In the genomic region with DNA sequence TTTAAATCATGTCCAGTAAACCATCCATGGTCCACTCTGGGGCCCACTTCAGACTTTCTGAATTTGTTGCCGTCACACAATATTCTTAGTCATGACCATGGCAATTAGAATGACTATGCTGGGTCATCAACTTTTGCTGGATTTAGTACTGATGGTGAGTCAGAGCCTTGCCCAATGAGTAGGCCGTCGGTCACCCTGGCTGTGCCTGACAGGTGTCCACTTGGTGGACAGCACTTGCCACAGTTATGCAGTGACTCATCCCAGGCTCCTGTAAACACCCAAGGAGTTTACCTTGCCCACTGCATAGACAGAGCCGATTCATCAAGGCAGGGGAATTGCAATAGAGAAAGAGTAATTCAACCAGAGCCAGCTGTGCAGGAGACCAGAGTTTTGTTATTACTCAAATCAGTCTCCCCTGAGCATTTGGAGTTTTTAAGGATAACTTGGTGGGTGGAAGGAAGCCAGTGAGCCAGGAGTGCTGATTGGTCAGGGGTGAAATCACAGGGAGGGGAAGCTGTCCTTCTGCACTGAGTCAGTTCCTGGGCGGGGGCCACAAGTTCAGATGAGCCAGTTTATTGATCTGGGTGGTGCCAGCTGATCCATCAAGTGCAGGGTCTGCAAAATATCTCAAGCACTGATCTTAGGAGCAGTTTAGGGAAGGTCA, we compare ENCODE assay signal across 1 cellular context.
A peak's percentile ranks its signal among the peaks of the same experiment; 100 is the strongest.
TF ChIP-seq lines count a peak whose summit lies in the region.

No MANE protein-coding gene starts in this region.

TF ChIP-seq in SK-N-SH, 30 proteins besides CTCF, POLR2A, EP300 and RAD21 (continued from another document):
- TF ChIP-seq, protein P1, sequence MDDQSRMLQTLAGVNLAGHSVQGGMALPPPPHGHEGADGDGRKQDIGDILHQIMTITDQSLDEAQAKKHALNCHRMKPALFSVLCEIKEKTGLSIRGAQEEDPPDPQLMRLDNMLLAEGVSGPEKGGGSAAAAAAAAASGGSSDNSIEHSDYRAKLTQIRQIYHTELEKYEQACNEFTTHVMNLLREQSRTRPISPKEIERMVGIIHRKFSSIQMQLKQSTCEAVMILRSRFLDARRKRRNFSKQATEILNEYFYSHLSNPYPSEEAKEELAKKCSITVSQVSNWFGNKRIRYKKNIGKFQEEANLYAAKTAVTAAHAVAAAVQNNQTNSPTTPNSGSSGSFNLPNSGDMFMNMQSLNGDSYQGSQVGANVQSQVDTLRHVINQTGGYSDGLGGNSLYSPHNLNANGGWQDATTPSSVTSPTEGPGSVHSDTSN (IDR thresholded peaks at IDR 0.05): peak; percentile 86
- no peak for TF ChIP-seq TAF1 (IDR thresholded peaks at IDR 0.05; ENCODE audit: borderline replicate concordance, low read depth, low read length)
- TF ChIP-seq, protein P2, sequence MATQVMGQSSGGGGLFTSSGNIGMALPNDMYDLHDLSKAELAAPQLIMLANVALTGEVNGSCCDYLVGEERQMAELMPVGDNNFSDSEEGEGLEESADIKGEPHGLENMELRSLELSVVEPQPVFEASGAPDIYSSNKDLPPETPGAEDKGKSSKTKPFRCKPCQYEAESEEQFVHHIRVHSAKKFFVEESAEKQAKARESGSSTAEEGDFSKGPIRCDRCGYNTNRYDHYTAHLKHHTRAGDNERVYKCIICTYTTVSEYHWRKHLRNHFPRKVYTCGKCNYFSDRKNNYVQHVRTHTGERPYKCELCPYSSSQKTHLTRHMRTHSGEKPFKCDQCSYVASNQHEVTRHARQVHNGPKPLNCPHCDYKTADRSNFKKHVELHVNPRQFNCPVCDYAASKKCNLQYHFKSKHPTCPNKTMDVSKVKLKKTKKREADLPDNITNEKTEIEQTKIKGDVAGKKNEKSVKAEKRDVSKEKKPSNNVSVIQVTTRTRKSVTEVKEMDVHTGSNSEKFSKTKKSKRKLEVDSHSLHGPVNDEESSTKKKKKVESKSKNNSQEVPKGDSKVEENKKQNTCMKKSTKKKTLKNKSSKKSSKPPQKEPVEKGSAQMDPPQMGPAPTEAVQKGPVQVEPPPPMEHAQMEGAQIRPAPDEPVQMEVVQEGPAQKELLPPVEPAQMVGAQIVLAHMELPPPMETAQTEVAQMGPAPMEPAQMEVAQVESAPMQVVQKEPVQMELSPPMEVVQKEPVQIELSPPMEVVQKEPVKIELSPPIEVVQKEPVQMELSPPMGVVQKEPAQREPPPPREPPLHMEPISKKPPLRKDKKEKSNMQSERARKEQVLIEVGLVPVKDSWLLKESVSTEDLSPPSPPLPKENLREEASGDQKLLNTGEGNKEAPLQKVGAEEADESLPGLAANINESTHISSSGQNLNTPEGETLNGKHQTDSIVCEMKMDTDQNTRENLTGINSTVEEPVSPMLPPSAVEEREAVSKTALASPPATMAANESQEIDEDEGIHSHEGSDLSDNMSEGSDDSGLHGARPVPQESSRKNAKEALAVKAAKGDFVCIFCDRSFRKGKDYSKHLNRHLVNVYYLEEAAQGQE (IDR thresholded peaks at IDR 0.05; ENCODE audit: low read depth, low read length): no peak
- TF ChIP-seq, protein P3, sequence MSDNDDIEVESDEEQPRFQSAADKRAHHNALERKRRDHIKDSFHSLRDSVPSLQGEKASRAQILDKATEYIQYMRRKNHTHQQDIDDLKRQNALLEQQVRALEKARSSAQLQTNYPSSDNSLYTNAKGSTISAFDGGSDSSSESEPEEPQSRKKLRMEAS (IDR thresholded peaks at IDR 0.05; ENCODE audit: low read depth): no peak
- peak; percentile 48; the same call in 1 of the 2 replicates for TF ChIP-seq NFIC (IDR thresholded peaks at IDR 0.05; ENCODE audit: borderline replicate concordance)
- TF ChIP-seq RCOR1 (IDR thresholded peaks at IDR 0.05; ENCODE audit: low read length): no peak
- TF ChIP-seq POLR2AphosphoS5 (IDR thresholded peaks at IDR 0.05; ENCODE audit: low read depth, low read length): no peak
- TF ChIP-seq, protein P4, sequence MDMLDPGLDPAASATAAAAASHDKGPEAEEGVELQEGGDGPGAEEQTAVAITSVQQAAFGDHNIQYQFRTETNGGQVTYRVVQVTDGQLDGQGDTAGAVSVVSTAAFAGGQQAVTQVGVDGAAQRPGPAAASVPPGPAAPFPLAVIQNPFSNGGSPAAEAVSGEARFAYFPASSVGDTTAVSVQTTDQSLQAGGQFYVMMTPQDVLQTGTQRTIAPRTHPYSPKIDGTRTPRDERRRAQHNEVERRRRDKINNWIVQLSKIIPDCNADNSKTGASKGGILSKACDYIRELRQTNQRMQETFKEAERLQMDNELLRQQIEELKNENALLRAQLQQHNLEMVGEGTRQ (IDR thresholded peaks at IDR 0.05; ENCODE audit: borderline replicate concordance, low read depth, low read length): no peak
- TF ChIP-seq, protein P5, sequence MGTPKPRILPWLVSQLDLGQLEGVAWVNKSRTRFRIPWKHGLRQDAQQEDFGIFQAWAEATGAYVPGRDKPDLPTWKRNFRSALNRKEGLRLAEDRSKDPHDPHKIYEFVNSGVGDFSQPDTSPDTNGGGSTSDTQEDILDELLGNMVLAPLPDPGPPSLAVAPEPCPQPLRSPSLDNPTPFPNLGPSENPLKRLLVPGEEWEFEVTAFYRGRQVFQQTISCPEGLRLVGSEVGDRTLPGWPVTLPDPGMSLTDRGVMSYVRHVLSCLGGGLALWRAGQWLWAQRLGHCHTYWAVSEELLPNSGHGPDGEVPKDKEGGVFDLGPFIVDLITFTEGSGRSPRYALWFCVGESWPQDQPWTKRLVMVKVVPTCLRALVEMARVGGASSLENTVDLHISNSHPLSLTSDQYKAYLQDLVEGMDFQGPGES (IDR thresholded peaks at IDR 0.05; ENCODE audit: low read depth, low read length): no peak
- TF ChIP-seq YY1 (IDR thresholded peaks at IDR 0.05; ENCODE audit: low read depth): no peak
- TF ChIP-seq GATA2 (CRISPR knock-in tag; IDR thresholded peaks at IDR 0.05): no peak
- peak; percentile 68 for TF ChIP-seq JUND (IDR thresholded peaks at IDR 0.05)
- no peak for TF ChIP-seq EZH2phosphoT487 (IDR thresholded peaks at IDR 0.05; ENCODE audit: borderline replicate concordance, low read depth)
- no peak for TF ChIP-seq NRF1 (IDR thresholded peaks at IDR 0.05; ENCODE audit: low read depth, low read length)
- TF ChIP-seq TEAD4 (IDR thresholded peaks at IDR 0.05; ENCODE audit: borderline replicate concordance, insufficient read depth): no peak
- TF ChIP-seq FOSL2 (IDR thresholded peaks at IDR 0.05; ENCODE audit: borderline replicate concordance, low read depth): peak; percentile 66
- TF ChIP-seq TCF12 (IDR thresholded peaks at IDR 0.05): peak; percentile 73
- TF ChIP-seq, protein P6, sequence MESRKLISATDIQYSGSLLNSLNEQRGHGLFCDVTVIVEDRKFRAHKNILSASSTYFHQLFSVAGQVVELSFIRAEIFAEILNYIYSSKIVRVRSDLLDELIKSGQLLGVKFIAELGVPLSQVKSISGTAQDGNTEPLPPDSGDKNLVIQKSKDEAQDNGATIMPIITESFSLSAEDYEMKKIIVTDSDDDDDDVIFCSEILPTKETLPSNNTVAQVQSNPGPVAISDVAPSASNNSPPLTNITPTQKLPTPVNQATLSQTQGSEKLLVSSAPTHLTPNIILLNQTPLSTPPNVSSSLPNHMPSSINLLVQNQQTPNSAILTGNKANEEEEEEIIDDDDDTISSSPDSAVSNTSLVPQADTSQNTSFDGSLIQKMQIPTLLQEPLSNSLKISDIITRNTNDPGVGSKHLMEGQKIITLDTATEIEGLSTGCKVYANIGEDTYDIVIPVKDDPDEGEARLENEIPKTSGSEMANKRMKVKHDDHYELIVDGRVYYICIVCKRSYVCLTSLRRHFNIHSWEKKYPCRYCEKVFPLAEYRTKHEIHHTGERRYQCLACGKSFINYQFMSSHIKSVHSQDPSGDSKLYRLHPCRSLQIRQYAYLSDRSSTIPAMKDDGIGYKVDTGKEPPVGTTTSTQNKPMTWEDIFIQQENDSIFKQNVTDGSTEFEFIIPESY (IDR thresholded peaks at IDR 0.05; ENCODE audit: borderline replicate concordance, low read depth): 0 out of 2 replicates have a peak, but pooled peaks have one; percentile 44
- no peak for TF ChIP-seq FOXM1 (IDR thresholded peaks at IDR 0.05; ENCODE audit: low read depth)
- peak; percentile 8; the same call in 1 of the 2 replicates for TF ChIP-seq RXRA (IDR thresholded peaks at IDR 0.05; ENCODE audit: borderline replicate concordance, low read depth)
TF ChIP-seq in SK-N-SH: peak in this region for 7.
